8 cellular contexts compared by ENCODE assay signal in genomic region chr9:129258124-129258822, GRCh38.
DNase-seq lines count a peak whose midpoint lies in the region; ATAC-seq and TF ChIP-seq lines count a peak whose summit lies in the region.

No MANE protein-coding gene starts in this region.

- H3K4me1 ChIP-seq in BLaER1 (peaks cover 48% of the 10 kb centered on the region), gastroesophageal sphincter (peaks cover 0 to 33% (median 17%) of the 10 kb centered on the region in 3 donors)

- H3K4me3 ChIP-seq in BLaER1 = peak overlapping the region; percentile 50
- H3K4me3 ChIP-seq in gastroesophageal sphincter = peak overlapping the region in 1 of 2 donors; percentile 42

- CTCF ChIA-PET in RWPE1 (lab: Yijun Ruan, JAX) = interaction anchor here (1.0 to 1.2 kb wide), 3 partner anchors 13 to 127 kb away, joined by 3 read pairs; no protein-coding TSS in a partner anchor

- H3K27me3 ChIP-seq in BLaER1 = no peaks in the 10 kb centered on the region
- no peaks in the 10 kb centered on the region for H3K27me3 ChIP-seq in gastroesophageal sphincter

- no peak for TF ChIP-seq EP300 in gastroesophageal sphincter (IDR thresholded peaks at IDR 0.05)

- TF ChIP-seq CTCF in HFFc6 (IDR thresholded peaks at IDR 0.05) (no peak), RWPE1 (conservative IDR thresholded peaks at IDR 0.05; ENCODE audit: low read depth) (no peak), gastroesophageal sphincter (IDR thresholded peaks at IDR 0.05) (no peak)

- ATAC-seq in gastroesophageal sphincter = peak; percentile 92
- peak; percentile 96 for ATAC-seq in stimulated activated naive CD8-positive, alpha-beta T cell treated with anti-CD3 and anti-CD28 coated beads, Interleukin-15, amount 100 ng/mL, for 72 hours
- ATAC-seq in HG02938 (IDR thresholded peaks at IDR 0.05; ENCODE audit: unreplicated experiment) = no peak

- H4K20me1 ChIP-seq in BLaER1 = no peaks in the 10 kb centered on the region

- DNase-seq in HFFc6 (peak; percentile 70), RWPE1 (ENCODE audit: low spot score) (peak; percentile 100), non-pigmented ciliary epithelial cell (ENCODE audit: low read depth) (peak; percentile 55)
- DNase-seq in activated naive CD4-positive, alpha-beta T cell treated with anti-CD3 and anti-CD28 coated beads, Interleukin-2, amount 50 U/mL, for 16 hours = peak; percentile 92
- DNase-seq in stimulated activated naive CD8-positive, alpha-beta T cell treated with anti-CD3 and anti-CD28 coated beads, Interleukin-15, amount 100 ng/mL, for 72 hours = peak; percentile 88 to 93

- H3K4me2 ChIP-seq in BLaER1 = peak overlapping the region; percentile 92

- H3K4me1 Mint-ChIP-seq in HFFc6 (ENCODE audit: low read depth) = peaks cover 15% of the 10 kb centered on the region
- H3K4me1 Mint-ChIP-seq in stimulated activated naive CD8-positive, alpha-beta T cell treated with anti-CD3 and anti-CD28 coated beads, Interleukin-15, amount 100 ng/mL, for 72 hours = peaks cover 37% of the 10 kb centered on the region

- TF ChIP-seq POLR2A in gastroesophageal sphincter (IDR thresholded peaks at IDR 0.05) = no peak

- no peak overlapping the region; the same call in 1 of the 2 replicates for H3K4me3 Mint-ChIP-seq in HFFc6
- peak overlapping the region; percentile 77 to 78 for H3K4me3 Mint-ChIP-seq in stimulated activated naive CD8-positive, alpha-beta T cell treated with anti-CD3 and anti-CD28 coated beads, Interleukin-15, amount 100 ng/mL, for 72 hours

- H3K27ac Mint-ChIP-seq in HFFc6 = no peak overlapping the region
- no peak overlapping the region for H3K27ac Mint-ChIP-seq in stimulated activated naive CD8-positive, alpha-beta T cell treated with anti-CD3 and anti-CD28 coated beads, Interleukin-15, amount 100 ng/mL, for 72 hours

- peak overlapping the region; percentile 39; the same call in 1 of the 2 replicates for H3K9ac ChIP-seq in BLaER1

- no peaks in the 10 kb centered on the region for H3K36me3 Mint-ChIP-seq in HFFc6 (ENCODE audit: low read depth)

- H3K9me3 ChIP-seq in BLaER1 (no peaks in the 10 kb centered on the region), gastroesophageal sphincter (no peaks in the 10 kb centered on the region)

- 17 to 32% methylated on average over 1 to 17 of the region's 62 CpGs for WGBS in gastroesophageal sphincter (ENCODE audit: low coverage in 1 of 2), 2 donors

- peaks cover 49% of the 10 kb centered on the region for H3K27me3 Mint-ChIP-seq in HFFc6 (ENCODE audit: insufficient read depth)
- H3K27me3 Mint-ChIP-seq in stimulated activated naive CD8-positive, alpha-beta T cell treated with anti-CD3 and anti-CD28 coated beads, Interleukin-15, amount 100 ng/mL, for 72 hours = peaks cover 24% of the 10 kb centered on the region

- H3K9me3 Mint-ChIP-seq in HFFc6 = no peaks in the 10 kb centered on the region
- H3K9me3 Mint-ChIP-seq in stimulated activated naive CD8-positive, alpha-beta T cell treated with anti-CD3 and anti-CD28 coated beads, Interleukin-15, amount 100 ng/mL, for 72 hours = no peaks in the 10 kb centered on the region

- POLR2A ChIA-PET in RWPE1 (lab: Yijun Ruan, JAX; ENCODE audit: low non-redundant PET) = interaction anchor here (0.6 to 1.5 kb wide), 2 partner anchors 80 to 605 kb away, joined by 4 to 5 read pairs; partner anchors contain the start of gene IER5L

- H3K27ac ChIP-seq in BLaER1 (peak overlapping the region; percentile 31; the same call in 1 of the 2 replicates), RWPE1 (0 out of 2 replicates have a peak overlapping the region, but pooled peaks have one; percentile 1), gastroesophageal sphincter (peak overlapping the region in 1 of 4 donors; percentile 59)

- H3K36me3 ChIP-seq in BLaER1 (no peaks in the 10 kb centered on the region), gastroesophageal sphincter (no peaks in the 10 kb centered on the region)
